22 cellular contexts compared by ENCODE assay signal in the genomic region with DNA sequence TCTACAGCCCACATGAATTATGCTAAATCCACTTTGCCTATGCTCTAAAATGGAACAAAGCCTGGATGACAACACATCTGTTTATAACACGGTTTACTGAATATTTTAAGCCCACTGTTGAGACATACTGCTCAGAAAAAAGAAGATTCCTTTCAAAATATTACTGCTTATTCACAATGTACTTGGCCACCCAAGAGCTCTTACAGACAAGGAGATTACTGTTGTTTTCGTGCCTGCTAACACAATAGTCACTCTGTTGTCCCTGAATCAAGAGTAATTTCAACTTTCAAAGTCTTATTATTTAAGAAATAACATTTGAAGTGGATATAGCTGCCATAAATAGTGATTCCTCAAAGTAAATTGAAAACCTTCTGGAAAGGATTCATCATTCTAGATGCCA.
DNase-seq lines count a peak whose midpoint lies in the region; ATAC-seq and TF ChIP-seq lines count a peak whose summit lies in the region.
"Had no signal": no experiment of that assay in that cellular context is flagged by ENCODE, and none has a peak within 500 bp of the region (broad histone marks: within the 10 kb centered on the region; RNA-seq: fewer than 3 reads in every experiment).

No MANE protein-coding gene starts in this region.

- H3K4me3 Mint-ChIP-seq in CD4-positive, alpha-beta T cell = no peak overlapping the region
- H3K4me3 Mint-ChIP-seq: CD8-positive, alpha-beta memory T cell had no signal

- no peaks in the 10 kb centered on the region for H3K27me3 ChIP-seq in psoas muscle (ENCODE audit: insufficient read depth in 3 of 3, low read length in 2 of 3)
- no peaks in the 10 kb centered on the region for H3K27me3 ChIP-seq in CD4-positive, alpha-beta T cell (ENCODE audit: control insufficient read depth, insufficient read depth, low read length)
- H3K27me3 ChIP-seq: SJCRH30 had no signal

- peaks cover 82% of the 10 kb centered on the region for H3K36me3 Mint-ChIP-seq in CD4-positive, alpha-beta T cell (ENCODE audit: low read depth)

- H3K27ac ChIP-seq in epithelial cell of prostate (peak overlapping the region; percentile 52), psoas muscle (peak overlapping the region; percentile 73)
- no peak overlapping the region for H3K27ac ChIP-seq in CD4-positive, alpha-beta T cell (ENCODE audit: low read depth, low read length)
- H3K27ac ChIP-seq: PC-9, SJCRH30 had no signal

- WGBS in psoas muscle, 3 donors = 62 to 86% (median 76%) methylated on average over 2 of the region's 2 CpGs

- POLR2A ChIA-PET in CD4-positive, alpha-beta T cell (lab: Charles Lee) = interaction anchor here (0.7 kb wide), 1 partner anchor 26 kb away, joined by 3 read pairs; no protein-coding TSS in a partner anchor

- H3K4me1 ChIP-seq in psoas muscle = peaks cover 11% of the 10 kb centered on the region
- H3K4me1 ChIP-seq: SJCRH30 had no signal

- no peaks in the 10 kb centered on the region for H3K9me3 ChIP-seq in psoas muscle
- no peaks in the 10 kb centered on the region for H3K9me3 ChIP-seq in CD4-positive, alpha-beta T cell (ENCODE audit: control insufficient read depth, low read length)
- H3K9me3 ChIP-seq: SJCRH30 had no signal

- no peak for TF ChIP-seq CTCF in psoas muscle (IDR thresholded peaks at IDR 0.05)
- TF ChIP-seq CTCF in CD4-positive, alpha-beta T cell (IDR thresholded peaks at IDR 0.05) = no peak

- H3K4me3 ChIP-seq in psoas muscle = no peak overlapping the region
- H3K4me3 ChIP-seq: PC-9, SJCRH30 had no signal

- ATAC-seq in psoas muscle = no peak
- no peak for ATAC-seq in HG03521 (IDR thresholded peaks at IDR 0.05; ENCODE audit: unreplicated experiment)
- no peak for ATAC-seq in CD4-positive, alpha-beta T cell (ENCODE audit: poor library complexity)

- DNase-seq in Ammon's horn (ENCODE audit: low spot score) (peak; percentile 6), SK-MEL-5 (ENCODE audit: low read depth, low spot score) (peak; percentile 88), epithelial cell of prostate (ENCODE audit: low read depth, low spot score) (no peak), psoas muscle (no peak)
- no peak for DNase-seq in stimulated activated CD4-positive, alpha-beta T cell treated with anti-CD3 and anti-CD28 coated beads, Interleukin-2, amount 100 ng/mL, for 48 hours
- no peak for DNase-seq in CD4-positive, alpha-beta T cell
- DNase-seq in activated effector memory CD4-positive, alpha-beta T cell treated with Interleukin-2 at 50 U/mL for 16 hours = no peak
- DNase-seq: 8988T; C1 segment of cervical spinal cord; CD8-positive, alpha-beta memory T cell; DMS53; GF-D8; KBM-7; NCI-H1092; NCI-H146; NCI-H2029; NCI-H226; NCI-H510A treated with DMSO at 0.1 percent for 48 hours; NCI-H748 treated with DMSO at 0.1 percent for 48 hours; PC-9; SJCRH30 had no signal

- H3K27ac Mint-ChIP-seq in CD4-positive, alpha-beta T cell = no peak overlapping the region

- H3K4me1 Mint-ChIP-seq in CD4-positive, alpha-beta T cell (ENCODE audit: low read depth) = peaks cover 10% of the 10 kb centered on the region

- no peaks in the 10 kb centered on the region for H3K9me3 Mint-ChIP-seq in CD4-positive, alpha-beta T cell
- H3K9me3 Mint-ChIP-seq: CD8-positive, alpha-beta memory T cell had no signal

- CTCF ChIA-PET in CD4-positive, alpha-beta T cell (lab: Charles Lee) = no interaction called here

- in situ Hi-C loops in SK-MEL-5 (cut with HindIII; ENCODE audit: low pct_unique_long_range_greater_than_20kb, low sequenced_read_pairs) = no loop called here

- H3K27me3 Mint-ChIP-seq in CD4-positive, alpha-beta T cell = no peaks in the 10 kb centered on the region
- H3K27me3 Mint-ChIP-seq: CD8-positive, alpha-beta memory T cell had no signal

- intact Hi-C loops in psoas muscle (cut with DNase I) = no loop called here
- intact Hi-C loops in CD4-positive, alpha-beta T cell (cut with DNase I, micrococcal nuclease) = no loop called here

- H3K36me3 ChIP-seq in psoas muscle (ENCODE audit: insufficient read depth in 1 of 2, low read depth in 1 of 2) = peaks cover 3 to 39% of the 10 kb centered on the region in 2 donors

Comparison
In these comparisons a context has a peak if more than half of its experiments do, and no peak if none do; other contexts are left out.
1. DNase-seq: peak in Ammon's horn (single experiment) and SK-MEL-5 (single experiment); none in epithelial cell of prostate (single experiment), psoas muscle (0 of 2), stimulated activated CD4-positive, alpha-beta T cell treated with anti-CD3 and anti-CD28 coated beads, Interleukin-2, amount 100 ng/mL, for 48 hours (0 of 2), CD4-positive, alpha-beta T cell (0 of 10) and activated effector memory CD4-positive, alpha-beta T cell treated with Interleukin-2 at 50 U/mL for 16 hours (single experiment).